In the genomic region with DNA sequence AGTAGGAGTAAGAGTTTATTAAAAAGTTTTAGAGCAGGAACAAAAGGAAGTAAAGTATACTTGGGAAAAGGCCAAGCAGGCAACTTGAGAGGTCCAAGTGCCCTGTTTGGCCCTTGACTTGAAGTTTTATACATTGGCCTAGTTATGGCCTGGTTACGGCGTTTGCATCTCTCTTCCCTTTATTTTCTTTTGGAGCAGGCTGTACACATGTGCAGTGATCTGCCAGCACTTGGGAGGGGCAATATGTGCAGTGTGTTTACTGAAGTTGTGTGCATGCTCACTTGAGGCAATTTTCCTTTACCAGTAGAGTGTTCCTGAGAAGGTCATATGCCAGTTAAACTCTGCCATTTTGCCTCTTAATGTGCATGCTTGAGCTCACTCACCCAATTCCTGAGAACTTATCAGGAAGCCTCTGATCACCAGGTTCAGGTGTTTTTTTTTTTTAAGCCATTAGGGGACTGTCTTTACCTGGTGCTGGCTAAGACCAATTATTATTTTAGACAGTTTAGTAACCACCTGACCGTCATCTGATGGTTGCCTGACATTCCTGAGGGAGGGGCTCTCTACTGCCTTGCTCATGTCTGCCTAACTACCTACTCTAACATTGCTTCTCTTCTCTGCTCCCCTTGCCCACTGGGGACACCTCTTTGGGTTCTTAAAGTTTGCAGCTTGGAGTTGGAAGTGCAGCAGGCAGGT, we compare ENCODE assay signal across 1 cellular context.
TF ChIP-seq lines count a peak whose summit lies in the region.

No MANE protein-coding gene starts in this region.

TF ChIP-seq in H1, 55 proteins besides CTCF, POLR2A, EP300 and RAD21:
- TF ChIP-seq TEAD4 (IDR thresholded peaks at IDR 0.05; ENCODE audit: low read depth, low read length) (peak; percentile 86), FOSL1 (IDR thresholded peaks at IDR 0.05; ENCODE audit: insufficient read depth, low read depth, low read length) (no peak), CREB1 (IDR thresholded peaks at IDR 0.05) (no peak)
